1 cellular context compared by ENCODE assay signal in the genomic region with DNA sequence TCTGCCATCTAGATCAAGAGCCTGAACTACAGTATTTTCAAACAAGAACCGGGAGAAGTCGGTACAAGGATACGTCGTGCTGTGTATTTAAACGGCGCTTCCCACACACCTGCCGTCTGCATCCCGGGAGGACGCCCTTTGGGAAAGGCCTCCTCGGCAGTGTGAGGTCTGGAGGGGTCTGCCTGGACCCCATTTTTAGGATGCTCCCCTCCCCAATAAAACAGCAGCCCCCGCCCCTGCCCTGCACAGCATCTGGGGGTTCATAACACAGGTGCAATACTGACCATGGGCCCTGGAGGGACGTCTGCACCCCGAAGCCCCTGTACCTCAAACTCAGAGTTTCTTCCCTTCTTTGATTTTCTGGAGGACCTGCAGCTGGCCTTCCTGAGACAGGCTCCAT.
TF ChIP-seq lines count a peak whose summit lies in the region.

No MANE protein-coding gene starts in this region.

TF ChIP-seq in K562, 482 proteins besides CTCF, POLR2A, EP300 and RAD21 (continued from another document):
- no peak for TF ChIP-seq PHF8 (IDR thresholded peaks at IDR 0.05; ENCODE audit: borderline replicate concordance, low read length)
- TF ChIP-seq JUNB (CRISPR knock-in tag; conservative IDR thresholded peaks at IDR 0.05): no peak
- no peak for TF ChIP-seq KHSRP (IDR thresholded peaks at IDR 0.05)
- TF ChIP-seq TEAD1 (CRISPR knock-in tag; IDR thresholded peaks at IDR 0.05): no peak
- no peak for TF ChIP-seq STAT5B (CRISPR knock-in tag; IDR thresholded peaks at IDR 0.05)
- no peak for TF ChIP-seq DNMT1 (IDR thresholded peaks at IDR 0.05)
- TF ChIP-seq, protein P1, sequence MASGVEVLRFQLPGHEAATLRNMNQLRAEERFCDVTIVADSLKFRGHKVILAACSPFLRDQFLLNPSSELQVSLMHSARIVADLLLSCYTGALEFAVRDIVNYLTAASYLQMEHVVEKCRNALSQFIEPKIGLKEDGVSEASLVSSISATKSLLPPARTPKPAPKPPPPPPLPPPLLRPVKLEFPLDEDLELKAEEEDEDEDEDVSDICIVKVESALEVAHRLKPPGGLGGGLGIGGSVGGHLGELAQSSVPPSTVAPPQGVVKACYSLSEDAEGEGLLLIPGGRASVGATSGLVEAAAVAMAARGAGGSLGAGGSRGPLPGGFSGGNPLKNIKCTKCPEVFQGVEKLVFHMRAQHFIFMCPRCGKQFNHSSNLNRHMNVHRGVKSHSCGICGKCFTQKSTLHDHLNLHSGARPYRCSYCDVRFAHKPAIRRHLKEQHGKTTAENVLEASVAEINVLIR (CRISPR knock-in tag; IDR thresholded peaks at IDR 0.05): no peak
- no peak for TF ChIP-seq MTA2 (IDR thresholded peaks at IDR 0.05; ENCODE audit: low read depth)
- TF ChIP-seq OTX1 (CRISPR knock-in tag; IDR thresholded peaks at IDR 0.05): no peak
- no peak for TF ChIP-seq CHCHD3 (CRISPR knock-in tag; IDR thresholded peaks at IDR 0.05)
TF ChIP-seq in K562: peak in this region for 0.
